In the genomic region with DNA sequence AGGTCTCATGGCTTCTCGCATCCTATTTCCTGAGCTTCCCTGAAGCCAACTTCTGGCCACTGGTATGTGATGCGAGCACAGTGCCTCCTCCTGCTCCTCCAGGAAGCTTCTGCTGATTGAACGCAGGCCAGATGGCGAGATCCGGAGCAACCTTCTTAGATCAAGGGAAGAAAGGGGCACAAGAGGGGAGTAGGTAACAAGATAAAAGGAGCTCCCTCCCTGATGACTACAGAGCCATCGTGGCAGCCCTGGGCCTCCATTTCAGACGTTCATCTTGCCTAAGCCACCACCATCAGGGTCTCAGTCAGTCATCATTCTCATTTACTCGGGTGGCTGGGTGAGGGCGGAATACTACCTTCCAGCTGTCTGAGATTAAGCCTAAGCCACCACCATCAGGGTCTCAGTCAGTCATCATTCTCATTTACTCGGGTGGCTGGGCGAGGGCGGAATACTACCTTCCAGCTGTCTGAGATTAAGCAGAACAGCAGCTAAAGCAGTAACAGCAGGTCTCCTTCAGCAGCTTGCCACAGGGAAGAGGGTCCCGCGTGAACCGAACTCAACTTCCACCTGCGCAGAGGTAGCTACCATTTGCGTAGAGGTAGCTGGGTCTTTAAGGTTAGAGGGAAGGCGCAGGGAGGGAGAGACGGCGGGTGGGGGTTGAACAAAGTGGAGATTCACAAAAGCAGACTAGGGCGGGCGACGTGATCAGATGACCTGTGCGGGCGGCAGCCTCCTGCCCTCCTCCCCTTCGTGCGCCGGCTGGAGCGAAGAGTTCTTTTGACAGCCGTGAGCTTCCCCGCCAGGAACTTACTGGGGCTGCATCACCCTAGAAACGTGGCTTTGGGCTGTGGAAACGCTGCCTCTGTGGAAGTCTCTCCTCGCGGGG, we compare ENCODE assay signal across 8 cellular contexts. TPM values are rescaled to one million over a fixed set of nuclear protein-coding genes. Genes with fewer than 3 reads are reported as not detected.
DNase-seq lines count a peak whose midpoint lies in the region; ATAC-seq lines count a peak whose summit lies in the region.

No MANE protein-coding gene starts in this region.

- peak overlapping the region; percentile 100 for H3K4me2 ChIP-seq in skeletal muscle satellite cell (ENCODE audit: low read length)

- H3K4me3 Mint-ChIP-seq in CD4-positive, alpha-beta memory T cell: peak overlapping the region; percentile 94 to 99 (median 98)

- H3K4me1 Mint-ChIP-seq in CD4-positive, alpha-beta memory T cell: peaks cover 29 to 65% (median 46%) of the 10 kb centered on the region in 4 donors

- H3K27me3 Mint-ChIP-seq in CD4-positive, alpha-beta memory T cell: no peaks in the 10 kb centered on the region

- CTCF ChIA-PET in CD4-positive, alpha-beta memory T cell (lab: Charles Lee; ENCODE audit: partially characterized antibody): interaction anchor here (1.1 to 6.4 kb wide), 12 partner anchors 9 to 48 kb away, joined by 3 to 109 read pairs (median 8); a partner anchor contains a TSS

- H3K4me1 ChIP-seq in CD4-positive, alpha-beta memory T cell (ENCODE audit: insufficient read depth, low read length): peaks cover 51% of the 10 kb centered on the region
- H3K4me1 ChIP-seq in skeletal muscle satellite cell (ENCODE audit: control insufficient read depth, insufficient read depth, low read length): peaks cover 22% of the 10 kb centered on the region

- H3K9me3 Mint-ChIP-seq in CD4-positive, alpha-beta memory T cell: peaks cover 0 to 15% (median 2%) of the 10 kb centered on the region in 8 donors

- peak overlapping the region; percentile 99 for H3K9ac ChIP-seq in skeletal muscle satellite cell (ENCODE audit: low read depth, low read length)

- H3K36me3 ChIP-seq in CD4-positive, alpha-beta memory T cell (ENCODE audit: insufficient read depth, low read length): peaks cover 7% of the 10 kb centered on the region
- H3K36me3 ChIP-seq in skeletal muscle satellite cell (ENCODE audit: insufficient read depth, low read length): peaks cover 13% of the 10 kb centered on the region

- POLR2A ChIA-PET in CD4-positive, alpha-beta memory T cell (lab: Charles Lee; ENCODE audit: partially characterized antibody): interaction anchor here (0.7 to 6.8 kb wide), 22 partner anchors 9 to 431 kb away, joined by 3 to 271 read pairs (median 8); a partner anchor contains a TSS

- H3K36me3 Mint-ChIP-seq in CD4-positive, alpha-beta memory T cell: peaks cover 27 to 44% of the 10 kb centered on the region in 2 donors

- ATAC-seq in GM19395 (IDR thresholded peaks at IDR 0.05; ENCODE audit: unreplicated experiment) (peak; percentile 50), HG03521 (IDR thresholded peaks at IDR 0.05; ENCODE audit: unreplicated experiment) (peak; percentile 42)

- DNase-seq in CD4-positive, alpha-beta memory T cell: peak in 4 of 5 donors; percentile 72 to 87 (median 76)
- DNase-seq in T follicular helper cell (ENCODE audit: low read depth): peak; percentile 63
- peak in 38 of 56 donors; percentile 18 to 77 (median 54) for DNase-seq in amygdala (lab: John Stamatoyannopoulos, UW)
- peak; percentile 48 to 69 for DNase-seq in hippocampal formation (lab: John Stamatoyannopoulos, UW)
- DNase-seq in NCI-H226: no peak

- H3K4me3 ChIP-seq in CD4-positive, alpha-beta memory T cell (ENCODE audit: low read length in 2 of 2): peak overlapping the region; percentile 59 to 83
- H3K4me3 ChIP-seq in skeletal muscle satellite cell (ENCODE audit: low read length): peak overlapping the region; percentile 100

- H3K27ac Mint-ChIP-seq in CD4-positive, alpha-beta memory T cell: peak overlapping the region; percentile 96 to 99 (median 98)

- H3K27ac ChIP-seq in CD4-positive, alpha-beta memory T cell (ENCODE audit: low read depth, low read length): peak overlapping the region; percentile 94

- H3K27me3 ChIP-seq in CD4-positive, alpha-beta memory T cell (ENCODE audit: insufficient read depth, low read length): no peaks in the 10 kb centered on the region
- no peaks in the 10 kb centered on the region for H3K27me3 ChIP-seq in skeletal muscle satellite cell (ENCODE audit: control insufficient read depth, insufficient read depth, low read length)

- no peaks in the 10 kb centered on the region for H3K9me3 ChIP-seq in CD4-positive, alpha-beta memory T cell (ENCODE audit: control insufficient read depth in 1 of 2, low read length in 2 of 2)
- H3K9me3 ChIP-seq in skeletal muscle satellite cell (replicated peaks; ENCODE audit: low read length): no peaks in the 10 kb centered on the region

- intact Hi-C loops in CD4-positive, alpha-beta memory T cell (cut with micrococcal nuclease): loop anchor here (1.0 kb wide), 4 partner anchors 20 to 46 kb away; a partner anchor contains a TSS

RNA-seq across cellular contexts. Expression of a gene that starts 27.9 kb away (rescaled TPM):
- total RNA-seq in CD4-positive, alpha-beta memory T cell: 100 to 1,000 TPM; 187 TPM
- 100 to 1,000 TPM; 135 to 150 TPM for polyA plus RNA-seq in CD4-positive, alpha-beta memory T cell
- 103 and 123 TPM in 2 replicates for total RNA-seq in skeletal muscle satellite cell (2012; rRNA removed)

RNA-seq across cellular contexts. Expression of a gene that starts 30.6 kb away (rescaled TPM):
- total RNA-seq in CD4-positive, alpha-beta memory T cell: 10 to 100 TPM; 71.1 to 71.7 TPM
- 10 to 100 TPM; 11.4 to 21.1 TPM for polyA plus RNA-seq in CD4-positive, alpha-beta memory T cell
- 11.7 and 14.0 TPM in 2 replicates for total RNA-seq in skeletal muscle satellite cell (2012; rRNA removed)
